10 cellular contexts compared by ENCODE assay signal in the genomic region with DNA sequence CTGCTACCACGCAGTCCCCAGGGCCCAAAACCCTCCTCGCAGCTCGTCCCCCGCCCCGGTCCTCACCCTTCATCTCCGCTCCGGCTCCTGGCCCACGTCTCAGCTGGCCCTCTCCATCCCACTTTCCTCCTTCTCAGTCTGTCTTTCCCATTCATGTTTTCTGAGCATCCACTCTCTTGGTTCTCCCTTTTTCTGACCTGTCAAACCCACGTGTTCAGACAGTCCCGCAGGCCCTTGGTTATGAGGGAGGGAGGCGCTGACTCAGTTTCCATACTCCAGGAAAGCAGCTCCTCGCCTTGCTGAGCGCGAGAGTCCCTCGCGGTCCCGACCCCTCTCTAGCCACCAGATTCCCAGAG. TPM values are rescaled to one million over a fixed set of nuclear protein-coding genes. Genes with fewer than 3 reads are reported as not detected.
DNase-seq lines count a peak whose midpoint lies in the region; ATAC-seq and TF ChIP-seq lines count a peak whose summit lies in the region.
"Had no signal": no experiment of that assay in that cellular context is flagged by ENCODE, and none has a peak within 500 bp of the region (broad histone marks: within the 10 kb centered on the region; RNA-seq: fewer than 3 reads in every experiment).

No MANE protein-coding gene starts in this region.

- DNase-seq in BE2C (no peak), Karpas-422 (no peak), osteoblast (ENCODE audit: insufficient read length, low spot score, missing footprints) (peak; percentile 88), dermis blood vessel endothelial cell (no peak), cerebellar nuclear complex (lab: John Stamatoyannopoulos, UW) (no peak)
- no peak for DNase-seq in effector memory CD4-positive, alpha-beta T cell
- DNase-seq in stimulated activated CD4-positive, alpha-beta T cell treated with anti-CD3 and anti-CD28 coated beads, Interleukin-4, amount 100 ng/mL, for 4 hours = no peak
- DNase-seq: T1000 had no signal

- peak overlapping the region; percentile 59 for H3K4me3 ChIP-seq in BE2C (ENCODE audit: low read depth, low read length)
- H3K4me3 ChIP-seq in Karpas-422 (ENCODE audit: low read length) = no peak overlapping the region
- peak overlapping the region; percentile 78 for H3K4me3 ChIP-seq in effector memory CD4-positive, alpha-beta T cell (ENCODE audit: insufficient read depth, low read depth, low read length, poor library complexity, severe bottlenecking)
- H3K4me3 ChIP-seq in osteoblast (ENCODE audit: insufficient read depth, low read length) = peak overlapping the region; percentile 25

- H3K4me1 ChIP-seq in BE2C (no peaks in the 10 kb centered on the region; the same call in 1 of the 2 replicates), Karpas-422 (ENCODE audit: low read length) (peaks cover 9% of the 10 kb centered on the region), osteoblast (ENCODE audit: insufficient read depth, low read length) (no peaks in the 10 kb centered on the region)
- H3K4me1 ChIP-seq in effector memory CD4-positive, alpha-beta T cell (ENCODE audit: control insufficient read depth, insufficient read depth, low read length, poor library complexity, severe bottlenecking) = peaks cover 10% of the 10 kb centered on the region

- TF ChIP-seq CTCF in BE2C (IDR thresholded peaks at IDR 0.05; ENCODE audit: low read depth, low read length) (no peak), osteoblast (IDR thresholded peaks at IDR 0.05; ENCODE audit: extremely low read depth, low read depth, low read length) (no peak)

- H3K27me3 ChIP-seq in BE2C = peaks cover 15% of the 10 kb centered on the region
- no peaks in the 10 kb centered on the region for H3K27me3 ChIP-seq in Karpas-422 (ENCODE audit: low read length)
- no peaks in the 10 kb centered on the region for H3K27me3 ChIP-seq in effector memory CD4-positive, alpha-beta T cell (replicated peaks; ENCODE audit: control insufficient read depth, insufficient read depth, low read length, poor library complexity, severe bottlenecking)
- peaks cover 45% of the 10 kb centered on the region for H3K27me3 ChIP-seq in osteoblast (ENCODE audit: insufficient read depth, low read length)

- no peaks in the 10 kb centered on the region for H4K20me1 ChIP-seq in Karpas-422 (ENCODE audit: insufficient read depth, low read depth, low read length)
- no peaks in the 10 kb centered on the region for H4K20me1 ChIP-seq in osteoblast (ENCODE audit: insufficient read depth, low read length)

- no peak for ATAC-seq in HG02884 (IDR thresholded peaks at IDR 0.05; ENCODE audit: unreplicated experiment)

- no peaks in the 10 kb centered on the region for H3K9me2 ChIP-seq in Karpas-422 (replicated peaks; ENCODE audit: insufficient read depth, low read length)

- no peak overlapping the region for H3K9ac ChIP-seq in Karpas-422 (ENCODE audit: low read length)

- H3K36me3 ChIP-seq in BE2C = no peaks in the 10 kb centered on the region
- no peaks in the 10 kb centered on the region for H3K36me3 ChIP-seq in Karpas-422 (ENCODE audit: insufficient read depth, low read length)
- H3K36me3 ChIP-seq in effector memory CD4-positive, alpha-beta T cell (ENCODE audit: control insufficient read depth, insufficient read depth, low read length) = no peaks in the 10 kb centered on the region
- H3K36me3 ChIP-seq in osteoblast (ENCODE audit: insufficient read depth, low read length) = no peaks in the 10 kb centered on the region

- no peak overlapping the region for H3K27ac ChIP-seq in Karpas-422 (ENCODE audit: low read length)
- H3K27ac ChIP-seq in effector memory CD4-positive, alpha-beta T cell (ENCODE audit: insufficient read depth, low read length, poor library complexity, severe bottlenecking) = no peak overlapping the region
- no peak overlapping the region for H3K27ac ChIP-seq in osteoblast (ENCODE audit: low read depth, low read length)
- H3K27ac ChIP-seq: epithelial cell of prostate had no signal

- H3K4me2 ChIP-seq in Karpas-422 (ENCODE audit: low read depth, low read length, poor library complexity, severe bottlenecking) (peak overlapping the region; percentile 44), osteoblast (ENCODE audit: insufficient read depth, low read length) (no peak overlapping the region)

- H3K79me2 ChIP-seq in Karpas-422 (ENCODE audit: low read length) (no peaks in the 10 kb centered on the region), osteoblast (ENCODE audit: insufficient read depth, low read length) (no peaks in the 10 kb centered on the region)

- H3K9me3 ChIP-seq in BE2C = no peaks in the 10 kb centered on the region
- H3K9me3 ChIP-seq in Karpas-422 (ENCODE audit: low read length) = no peaks in the 10 kb centered on the region
- no peaks in the 10 kb centered on the region for H3K9me3 ChIP-seq in effector memory CD4-positive, alpha-beta T cell (ENCODE audit: control insufficient read depth, low read length)
- H3K9me3 ChIP-seq in osteoblast (ENCODE audit: low read depth, low read length) = no peaks in the 10 kb centered on the region

- H2AFZ ChIP-seq in Karpas-422 (ENCODE audit: low read length) = no peak overlapping the region
- no peak overlapping the region for H2AFZ ChIP-seq in osteoblast (ENCODE audit: low read length)

RNA-seq across cellular contexts. Expression of a gene that starts 0.4 kb away (rescaled TPM):
- 5.9 TPM for polyA plus RNA-seq in BE2C (2012; ENCODE audit: insufficient read depth, insufficient read length, low read depth)
- total RNA-seq in Karpas-422 (2014; rRNA removed; shearing (Covaris generic); ENCODE audit: low replicate concordance) = 0.65 TPM in 1 of 2 replicates, not detected in the other
- 0.36 TPM in 1 of 2 replicates, not detected in the other for total RNA-seq in osteoblast
- 53.8 and 65.1 TPM in 2 replicates for total RNA-seq in dermis blood vessel endothelial cell

RNA-seq across cellular contexts. Expression of a gene that starts 14.5 kb away (rescaled TPM):
- 12.8 TPM for polyA plus RNA-seq in BE2C (2012; ENCODE audit: insufficient read depth, insufficient read length, low read depth)
- total RNA-seq in Karpas-422 (2014; rRNA removed; shearing (Covaris generic); ENCODE audit: low replicate concordance) = not detected in 2 replicates
- total RNA-seq in osteoblast (15.9 and 16.6 TPM in 2 replicates), dermis blood vessel endothelial cell (19.1 and 23.5 TPM in 2 replicates)

RNA-seq across cellular contexts. Expression of a gene that starts 37.3 kb away (rescaled TPM):
- not detected for polyA plus RNA-seq in BE2C (2012; ENCODE audit: insufficient read depth, insufficient read length, low read depth)
- total RNA-seq in Karpas-422 (2014; rRNA removed; shearing (Covaris generic); ENCODE audit: low replicate concordance) = not detected in 2 replicates
- not detected in 2 replicates for total RNA-seq in osteoblast
- not detected in 2 replicates for total RNA-seq in dermis blood vessel endothelial cell

RNA-seq across cellular contexts. Expression of a gene that starts 39.5 kb away (rescaled TPM):
- polyA plus RNA-seq in BE2C (2012; ENCODE audit: insufficient read depth, insufficient read length, low read depth) = 138 TPM
- total RNA-seq in Karpas-422 (2014; rRNA removed; shearing (Covaris generic); ENCODE audit: low replicate concordance) = 33.8 and 34.6 TPM in 2 replicates
- total RNA-seq in osteoblast = 21.2 and 23.5 TPM in 2 replicates
- 24.7 and 35.6 TPM in 2 replicates for total RNA-seq in dermis blood vessel endothelial cell

RNA-seq across cellular contexts. Expression of a gene that starts 48.9 kb away (rescaled TPM):
- not detected for polyA plus RNA-seq in BE2C (2012; ENCODE audit: insufficient read depth, insufficient read length, low read depth)
- not detected in 2 replicates for total RNA-seq in Karpas-422 (2014; rRNA removed; shearing (Covaris generic); ENCODE audit: low replicate concordance)
- not detected in 2 replicates for total RNA-seq in osteoblast
- total RNA-seq in dermis blood vessel endothelial cell = not detected in 2 replicates

Comparison
In these comparisons a context has a peak if more than half of its experiments do, and no peak if none do; other contexts are left out.
1. RNA of a gene that starts 0.4 kb away (total RNA-seq): 53.8 to 65.1 TPM in dermis blood vessel endothelial cell; 0.36 TPM in osteoblast and 0.65 TPM in Karpas-422; every median in the first group is over 10 times any median in the second.
2. RNA of a gene that starts 14.5 kb away (total RNA-seq): 19.1 to 23.5 TPM in dermis blood vessel endothelial cell and 15.9 to 16.6 TPM in osteoblast; not detected in Karpas-422; every median in the first group is over 10 times any median in the second.